ENCODE assay signal across 1 cellular context in the genomic region with DNA sequence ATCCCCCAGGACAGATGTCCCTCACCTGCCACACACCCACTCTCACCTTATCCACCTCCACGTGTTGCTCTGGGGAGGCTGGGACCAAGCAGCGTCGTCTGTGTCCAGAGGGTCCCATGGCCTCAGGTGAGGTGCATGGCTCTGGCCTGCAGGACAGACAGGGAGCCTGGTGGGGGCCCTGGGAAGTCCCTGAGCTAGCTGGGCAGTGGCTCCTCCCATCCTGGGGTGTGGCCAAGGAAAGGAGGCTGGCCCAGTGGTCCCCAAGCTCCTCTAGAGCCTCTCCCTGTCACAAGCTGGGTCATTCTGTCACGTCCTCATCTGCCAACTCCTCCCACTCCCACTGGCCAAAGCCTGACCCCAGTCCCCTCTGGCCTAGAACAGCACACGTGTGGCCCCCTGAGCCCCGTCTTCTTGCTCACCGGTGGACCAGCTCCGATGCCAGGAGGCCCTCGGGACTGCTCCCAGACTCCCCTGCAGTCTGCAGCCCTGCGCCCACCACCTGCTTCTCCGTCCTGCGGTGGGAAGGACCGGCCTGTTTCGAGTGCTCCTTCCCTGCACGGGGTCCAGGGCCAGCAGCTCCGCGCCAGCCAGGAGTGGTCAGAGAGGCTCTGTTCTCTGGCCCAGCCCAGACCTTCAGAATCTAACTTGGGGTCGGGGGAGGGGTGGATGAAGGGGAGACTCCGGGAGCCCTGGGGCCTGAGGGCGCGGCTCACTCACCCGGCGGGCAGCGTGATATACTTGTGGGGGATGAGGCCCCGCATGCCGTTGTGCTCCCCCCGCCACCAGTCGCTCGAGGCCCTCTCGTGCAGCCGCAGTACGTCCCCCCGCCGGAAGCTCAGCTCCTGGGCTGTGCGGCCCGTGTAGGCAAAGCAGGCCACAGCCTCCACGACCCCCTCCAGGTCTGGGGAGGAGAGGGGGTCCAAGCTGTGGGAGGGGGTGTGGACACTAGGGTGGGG.
TF ChIP-seq lines count a peak whose summit lies in the region.

No MANE protein-coding gene starts in this region.

TF ChIP-seq in HepG2, 621 proteins besides CTCF, POLR2A, EP300 and RAD21:
- TF ChIP-seq, protein P1, sequence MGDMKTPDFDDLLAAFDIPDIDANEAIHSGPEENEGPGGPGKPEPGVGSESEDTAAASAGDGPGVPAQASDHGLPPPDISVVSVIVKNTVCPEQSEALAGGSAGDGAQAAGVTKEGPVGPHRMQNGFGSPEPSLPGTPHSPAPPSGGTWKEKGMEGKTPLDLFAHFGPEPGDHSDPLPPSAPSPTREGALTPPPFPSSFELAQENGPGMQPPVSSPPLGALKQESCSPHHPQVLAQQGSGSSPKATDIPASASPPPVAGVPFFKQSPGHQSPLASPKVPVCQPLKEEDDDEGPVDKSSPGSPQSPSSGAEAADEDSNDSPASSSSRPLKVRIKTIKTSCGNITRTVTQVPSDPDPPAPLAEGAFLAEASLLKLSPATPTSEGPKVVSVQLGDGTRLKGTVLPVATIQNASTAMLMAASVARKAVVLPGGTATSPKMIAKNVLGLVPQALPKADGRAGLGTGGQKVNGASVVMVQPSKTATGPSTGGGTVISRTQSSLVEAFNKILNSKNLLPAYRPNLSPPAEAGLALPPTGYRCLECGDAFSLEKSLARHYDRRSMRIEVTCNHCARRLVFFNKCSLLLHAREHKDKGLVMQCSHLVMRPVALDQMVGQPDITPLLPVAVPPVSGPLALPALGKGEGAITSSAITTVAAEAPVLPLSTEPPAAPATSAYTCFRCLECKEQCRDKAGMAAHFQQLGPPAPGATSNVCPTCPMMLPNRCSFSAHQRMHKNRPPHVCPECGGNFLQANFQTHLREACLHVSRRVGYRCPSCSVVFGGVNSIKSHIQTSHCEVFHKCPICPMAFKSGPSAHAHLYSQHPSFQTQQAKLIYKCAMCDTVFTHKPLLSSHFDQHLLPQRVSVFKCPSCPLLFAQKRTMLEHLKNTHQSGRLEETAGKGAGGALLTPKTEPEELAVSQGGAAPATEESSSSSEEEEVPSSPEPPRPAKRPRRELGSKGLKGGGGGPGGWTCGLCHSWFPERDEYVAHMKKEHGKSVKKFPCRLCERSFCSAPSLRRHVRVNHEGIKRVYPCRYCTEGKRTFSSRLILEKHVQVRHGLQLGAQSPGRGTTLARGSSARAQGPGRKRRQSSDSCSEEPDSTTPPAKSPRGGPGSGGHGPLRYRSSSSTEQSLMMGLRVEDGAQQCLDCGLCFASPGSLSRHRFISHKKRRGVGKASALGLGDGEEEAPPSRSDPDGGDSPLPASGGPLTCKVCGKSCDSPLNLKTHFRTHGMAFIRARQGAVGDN (CRISPR knock-in tag; IDR thresholded peaks at IDR 0.05), result peak; percentile 27; the same call in 1 of the 2 replicates
- no peak for TF ChIP-seq HIC2 (CRISPR knock-in tag; IDR thresholded peaks at IDR 0.05; ENCODE audit: low read depth)
